14 cellular contexts compared by ENCODE assay signal in the genomic region with DNA sequence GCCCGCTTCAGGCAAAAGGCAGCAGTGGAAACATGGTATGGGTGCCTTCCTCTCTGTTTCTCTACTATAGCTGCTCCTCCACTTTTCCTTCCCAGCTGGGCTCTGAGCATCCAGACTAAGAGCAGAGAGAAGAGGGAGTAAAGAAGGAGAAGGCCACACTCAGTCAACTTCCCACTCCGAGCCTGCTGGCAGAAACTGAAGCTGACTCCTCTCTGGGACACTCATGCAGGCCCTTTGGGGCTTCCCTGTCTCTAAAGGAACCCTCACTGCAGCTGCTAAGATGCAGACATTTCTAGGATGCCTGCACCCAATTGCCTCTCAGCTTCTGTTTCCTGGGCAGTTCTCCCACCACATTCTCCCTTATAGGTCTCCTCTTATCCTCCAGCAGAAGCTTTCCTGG.
DNase-seq lines count a peak whose midpoint lies in the region; ATAC-seq and TF ChIP-seq lines count a peak whose summit lies in the region.
"Had no signal": no experiment of that assay in that cellular context is flagged by ENCODE, and none has a peak within 500 bp of the region (broad histone marks: within the 10 kb centered on the region; RNA-seq: fewer than 3 reads in every experiment).

No MANE protein-coding gene starts in this region.

- peaks cover 4% of the 10 kb centered on the region for H3K27me3 Mint-ChIP-seq in activated naive CD8-positive, alpha-beta T cell treated with anti-CD3 and anti-CD28 coated beads, Interleukin-2, amount 50 U/mL, for 24 hours
- H3K27me3 Mint-ChIP-seq in activated naive CD8-positive, alpha-beta T cell treated with anti-CD3 and anti-CD28 coated beads for 36 hours, result peaks cover 3% of the 10 kb centered on the region
- H3K27me3 Mint-ChIP-seq: CD4-positive, CD25-positive, alpha-beta regulatory T cell had no signal

- no peak overlapping the region for H3K27ac Mint-ChIP-seq in activated naive CD8-positive, alpha-beta T cell treated with anti-CD3 and anti-CD28 coated beads, Interleukin-2, amount 50 U/mL, for 24 hours
- H3K27ac Mint-ChIP-seq in activated naive CD8-positive, alpha-beta T cell treated with anti-CD3 and anti-CD28 coated beads for 36 hours, result no peak overlapping the region
- H3K27ac Mint-ChIP-seq in stimulated activated effector memory CD8-positive, alpha-beta T cell treated with anti-CD3 and anti-CD28 coated beads, Interleukin-12 subunit alpha, Interleukin-12 subunit beta, amount 100 ng/mL, for 72 hours, result no peak overlapping the region
- H3K27ac Mint-ChIP-seq: CD4-positive, CD25-positive, alpha-beta regulatory T cell had no signal

- H3K4me3 ChIP-seq in A673 (ENCODE audit: low read depth, low read length, poor library complexity, severe bottlenecking), result no peak overlapping the region
- H3K4me3 ChIP-seq: BLaER1 treated with 17β-estradiol and CSF1 and Interleukin-3, amounts not matched to agents 10 nM and 100 nM had no signal

- no peaks in the 10 kb centered on the region for H3K9me3 ChIP-seq in A673 (ENCODE audit: low read depth, low read length, poor library complexity, severe bottlenecking)
- H3K9me3 ChIP-seq: BLaER1 treated with 17β-estradiol and CSF1 and Interleukin-3, amounts not matched to agents 10 nM and 100 nM had no signal

- H3K4me1 Mint-ChIP-seq in activated naive CD8-positive, alpha-beta T cell treated with anti-CD3 and anti-CD28 coated beads, Interleukin-2, amount 50 U/mL, for 24 hours, result no peaks in the 10 kb centered on the region
- no peaks in the 10 kb centered on the region for H3K4me1 Mint-ChIP-seq in activated naive CD8-positive, alpha-beta T cell treated with anti-CD3 and anti-CD28 coated beads for 36 hours
- H3K4me1 Mint-ChIP-seq in stimulated activated effector memory CD8-positive, alpha-beta T cell treated with anti-CD3 and anti-CD28 coated beads, Interleukin-12 subunit alpha, Interleukin-12 subunit beta, amount 100 ng/mL, for 72 hours, result no peaks in the 10 kb centered on the region
- H3K4me1 Mint-ChIP-seq: CD4-positive, CD25-positive, alpha-beta regulatory T cell had no signal

- no peak for DNase-seq in activated naive CD8-positive, alpha-beta T cell treated with anti-CD3 and anti-CD28 coated beads, Interleukin-2, amount 50 U/mL, for 24 hours
- DNase-seq in activated naive CD8-positive, alpha-beta T cell treated with anti-CD3 and anti-CD28 coated beads for 36 hours, result no peak
- peak; percentile 29 for DNase-seq in globus pallidus (ENCODE audit: low spot score)
- no peak for DNase-seq in stimulated activated effector memory CD8-positive, alpha-beta T cell treated with anti-CD3 and anti-CD28 coated beads, Interleukin-12 subunit alpha, Interleukin-12 subunit beta, amount 100 ng/mL, for 72 hours (ENCODE audit: low spot score in 2 of 2)
- DNase-seq in A673 (ENCODE audit: low spot score), result no peak
- no peak for DNase-seq in NCI-H345 (lab: John Stamatoyannopoulos, UW)
- DNase-seq in SKM-1 (lab: John Stamatoyannopoulos, UW; ENCODE audit: unreplicated experiment), result no peak
- DNase-seq: ACHN; CD4-positive, CD25-positive, alpha-beta regulatory T cell; GF-D8 had no signal

- peak overlapping the region; percentile 9 for H3K27ac ChIP-seq in angular gyrus (ENCODE audit: low read depth, low read length)
- no peak overlapping the region for H3K27ac ChIP-seq in A673 (ENCODE audit: low read depth, low read length, poor library complexity, severe bottlenecking)
- H3K27ac ChIP-seq: 22Rv1; BLaER1 treated with 17β-estradiol and CSF1 and Interleukin-3, amounts not matched to agents 10 nM and 100 nM had no signal

- no peak overlapping the region for H3K4me3 Mint-ChIP-seq in activated naive CD8-positive, alpha-beta T cell treated with anti-CD3 and anti-CD28 coated beads, Interleukin-2, amount 50 U/mL, for 24 hours
- no peak overlapping the region for H3K4me3 Mint-ChIP-seq in activated naive CD8-positive, alpha-beta T cell treated with anti-CD3 and anti-CD28 coated beads for 36 hours
- no peak overlapping the region for H3K4me3 Mint-ChIP-seq in stimulated activated effector memory CD8-positive, alpha-beta T cell treated with anti-CD3 and anti-CD28 coated beads, Interleukin-12 subunit alpha, Interleukin-12 subunit beta, amount 100 ng/mL, for 72 hours
- H3K4me3 Mint-ChIP-seq: CD4-positive, CD25-positive, alpha-beta regulatory T cell had no signal

- CTCF ChIA-PET in A673 (lab: Charles Lee), result no interaction called here

- POLR2A ChIA-PET in A673 (lab: Charles Lee; ENCODE audit: low non-redundant PET), result no interaction called here

- no peaks in the 10 kb centered on the region for H3K27me3 ChIP-seq in A673 (replicated peaks; ENCODE audit: insufficient read depth, low read depth, low read length, poor library complexity)
- H3K27me3 ChIP-seq: BLaER1 treated with 17β-estradiol and CSF1 and Interleukin-3, amounts not matched to agents 10 nM and 100 nM had no signal

- H3K36me3 ChIP-seq in A673 (ENCODE audit: insufficient read depth, low read length, poor library complexity, severe bottlenecking), result peaks cover 3% of the 10 kb centered on the region
- H3K36me3 ChIP-seq: BLaER1 treated with 17β-estradiol and CSF1 and Interleukin-3, amounts not matched to agents 10 nM and 100 nM had no signal

- no TSS peak for BruUV-seq in A673 (replicated peaks; lab: Mats Ljungman, UMichigan)

- intact Hi-C loops in A673 (cut with micrococcal nuclease; ENCODE audit: unreplicated experiment), result no loop called here

- no peaks in the 10 kb centered on the region for H3K9me3 Mint-ChIP-seq in activated naive CD8-positive, alpha-beta T cell treated with anti-CD3 and anti-CD28 coated beads, Interleukin-2, amount 50 U/mL, for 24 hours
- no peaks in the 10 kb centered on the region for H3K9me3 Mint-ChIP-seq in activated naive CD8-positive, alpha-beta T cell treated with anti-CD3 and anti-CD28 coated beads for 36 hours
- H3K9me3 Mint-ChIP-seq in stimulated activated effector memory CD8-positive, alpha-beta T cell treated with anti-CD3 and anti-CD28 coated beads, Interleukin-12 subunit alpha, Interleukin-12 subunit beta, amount 100 ng/mL, for 72 hours, result no peaks in the 10 kb centered on the region
- H3K9me3 Mint-ChIP-seq: CD4-positive, CD25-positive, alpha-beta regulatory T cell had no signal

- H3K4me1 ChIP-seq in A673 (ENCODE audit: insufficient read depth, low read length, poor library complexity, severe bottlenecking), result peaks cover 22% of the 10 kb centered on the region

- peak; percentile 20 for ATAC-seq in activated naive CD8-positive, alpha-beta T cell treated with anti-CD3 and anti-CD28 coated beads, Interleukin-2, amount 50 U/mL, for 24 hours
- ATAC-seq in stimulated activated effector memory CD8-positive, alpha-beta T cell treated with anti-CD3 and anti-CD28 coated beads, Interleukin-12 subunit alpha, Interleukin-12 subunit beta, amount 100 ng/mL, for 72 hours, result peak; percentile 43
- ATAC-seq: HCT116 had no signal

- no peaks in the 10 kb centered on the region for H3K36me3 Mint-ChIP-seq in activated naive CD8-positive, alpha-beta T cell treated with anti-CD3 and anti-CD28 coated beads, Interleukin-2, amount 50 U/mL, for 24 hours (ENCODE audit: low read depth)
- H3K36me3 Mint-ChIP-seq in activated naive CD8-positive, alpha-beta T cell treated with anti-CD3 and anti-CD28 coated beads for 36 hours, result no peaks in the 10 kb centered on the region
- no peaks in the 10 kb centered on the region for H3K36me3 Mint-ChIP-seq in stimulated activated effector memory CD8-positive, alpha-beta T cell treated with anti-CD3 and anti-CD28 coated beads, Interleukin-12 subunit alpha, Interleukin-12 subunit beta, amount 100 ng/mL, for 72 hours
- H3K36me3 Mint-ChIP-seq: CD4-positive, CD25-positive, alpha-beta regulatory T cell had no signal

- TF ChIP-seq CTCF in A673 (conservative IDR thresholded peaks at IDR 0.05; ENCODE audit: low read depth, low read length), result no peak
